In genomic region chrX:15816453-15816838, GRCh38 we compare ENCODE assay signal across 2 cellular contexts.
TF ChIP-seq lines count a peak whose summit lies in the region.

No MANE protein-coding gene starts in this region.

TF ChIP-seq in SK-N-SH, 30 proteins besides CTCF, POLR2A, EP300 and RAD21 (continued from another document):
- TF ChIP-seq TAF1 (IDR thresholded peaks at IDR 0.05; ENCODE audit: borderline replicate concordance, low read depth, low read length) (no peak), RXRA (IDR thresholded peaks at IDR 0.05; ENCODE audit: borderline replicate concordance, low read depth) (no peak)

TF ChIP-seq in SK-N-SH treated with all-trans-retinoic acid at 6 μM for 48 hours, 23 proteins besides CTCF, POLR2A, EP300 and RAD21 (continued from another document):
- TF ChIP-seq, protein P1, sequence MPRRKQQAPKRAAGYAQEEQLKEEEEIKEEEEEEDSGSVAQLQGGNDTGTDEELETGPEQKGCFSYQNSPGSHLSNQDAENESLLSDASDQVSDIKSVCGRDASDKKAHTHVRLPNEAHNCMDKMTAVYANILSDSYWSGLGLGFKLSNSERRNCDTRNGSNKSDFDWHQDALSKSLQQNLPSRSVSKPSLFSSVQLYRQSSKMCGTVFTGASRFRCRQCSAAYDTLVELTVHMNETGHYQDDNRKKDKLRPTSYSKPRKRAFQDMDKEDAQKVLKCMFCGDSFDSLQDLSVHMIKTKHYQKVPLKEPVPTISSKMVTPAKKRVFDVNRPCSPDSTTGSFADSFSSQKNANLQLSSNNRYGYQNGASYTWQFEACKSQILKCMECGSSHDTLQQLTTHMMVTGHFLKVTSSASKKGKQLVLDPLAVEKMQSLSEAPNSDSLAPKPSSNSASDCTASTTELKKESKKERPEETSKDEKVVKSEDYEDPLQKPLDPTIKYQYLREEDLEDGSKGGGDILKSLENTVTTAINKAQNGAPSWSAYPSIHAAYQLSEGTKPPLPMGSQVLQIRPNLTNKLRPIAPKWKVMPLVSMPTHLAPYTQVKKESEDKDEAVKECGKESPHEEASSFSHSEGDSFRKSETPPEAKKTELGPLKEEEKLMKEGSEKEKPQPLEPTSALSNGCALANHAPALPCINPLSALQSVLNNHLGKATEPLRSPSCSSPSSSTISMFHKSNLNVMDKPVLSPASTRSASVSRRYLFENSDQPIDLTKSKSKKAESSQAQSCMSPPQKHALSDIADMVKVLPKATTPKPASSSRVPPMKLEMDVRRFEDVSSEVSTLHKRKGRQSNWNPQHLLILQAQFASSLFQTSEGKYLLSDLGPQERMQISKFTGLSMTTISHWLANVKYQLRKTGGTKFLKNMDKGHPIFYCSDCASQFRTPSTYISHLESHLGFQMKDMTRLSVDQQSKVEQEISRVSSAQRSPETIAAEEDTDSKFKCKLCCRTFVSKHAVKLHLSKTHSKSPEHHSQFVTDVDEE (CRISPR knock-in tag; IDR thresholded peaks at IDR 0.05): no peak
- TF ChIP-seq TCF4 (CRISPR knock-in tag; IDR thresholded peaks at IDR 0.05; ENCODE audit: borderline replicate concordance): no peak
- no peak for TF ChIP-seq CSRNP3 (CRISPR knock-in tag; IDR thresholded peaks at IDR 0.05)
- TF ChIP-seq TOX (CRISPR knock-in tag; IDR thresholded peaks at IDR 0.05; ENCODE audit: borderline replicate concordance): no peak
- TF ChIP-seq GLIS3 (CRISPR knock-in tag; IDR thresholded peaks at IDR 0.05): no peak
- no peak for TF ChIP-seq ZFP30 (CRISPR knock-in tag; IDR thresholded peaks at IDR 0.05)
- no peak for TF ChIP-seq RARB (CRISPR knock-in tag; IDR thresholded peaks at IDR 0.05)
- TF ChIP-seq CSDC2 (CRISPR knock-in tag; IDR thresholded peaks at IDR 0.05): no peak
- TF ChIP-seq OSR1 (CRISPR knock-in tag; IDR thresholded peaks at IDR 0.05): no peak
- no peak for TF ChIP-seq ESRRG (CRISPR knock-in tag; IDR thresholded peaks at IDR 0.05)
- no peak for TF ChIP-seq PATZ1 (CRISPR knock-in tag; IDR thresholded peaks at IDR 0.05; ENCODE audit: borderline replicate concordance)
- TF ChIP-seq ISL1 (CRISPR knock-in tag; IDR thresholded peaks at IDR 0.05): no peak
